8 cellular contexts compared by ENCODE assay signal in genomic region chr13:113216165-113217056, GRCh38. TPM values are rescaled to one million over a fixed set of nuclear protein-coding genes. Genes with fewer than 3 reads are reported as not detected.
A peak's percentile ranks its signal among the peaks of the same experiment; 100 is the strongest.
DNase-seq lines count a peak whose midpoint lies in the region; ATAC-seq and TF ChIP-seq lines count a peak whose summit lies in the region.

No MANE protein-coding gene starts in this region.

- TF ChIP-seq CTCF in heart left ventricle (IDR thresholded peaks at IDR 0.05) = no peak

- no peak overlapping the region for H3K4me3 ChIP-seq in H7 (ENCODE audit: insufficient read depth, low read depth, low read length)
- H3K4me3 ChIP-seq in SK-N-MC = peak overlapping the region; percentile 56
- no peak overlapping the region for H3K4me3 ChIP-seq in heart left ventricle
- H3K4me3 ChIP-seq in skeletal muscle tissue (ENCODE audit: low read length in 3 of 3) = peak overlapping the region; percentile 49 to 58 (median 50)

- peak; percentile 84 to 91 (median 86) for ATAC-seq in heart left ventricle

- DNase-seq in 8988T = peak; percentile 43
- DNase-seq in H7 = peak; percentile 78
- no peak for DNase-seq in SK-N-MC (ENCODE audit: low read depth, low spot score)
- DNase-seq in heart left ventricle = peak; percentile 30 to 75 (median 55)
- no peak for DNase-seq in cortex of kidney (lab: John Stamatoyannopoulos, UW)
- DNase-seq in NK-92 (lab: John Stamatoyannopoulos, UW; ENCODE audit: unreplicated experiment) = no peak
- no peak for DNase-seq in stimulated activated CD4-positive, alpha-beta T cell treated with anti-CD3 and anti-CD28 coated beads, Interleukin-4, amount 100 ng/mL, for 4 hours

- TF ChIP-seq POLR2A in heart left ventricle (IDR thresholded peaks at IDR 0.05) = no peak

- H3K4me1 ChIP-seq in heart left ventricle = peaks cover 0 to 92% (median 63%) of the 10 kb centered on the region in 12 donors
- H3K4me1 ChIP-seq in skeletal muscle tissue (ENCODE audit: control insufficient read depth in 3 of 3, insufficient read depth in 3 of 3, low read length in 3 of 3) = peaks cover 67 to 69% (median 69%) of the 10 kb centered on the region in 3 donors

- no peaks in the 10 kb centered on the region for H3K9me3 ChIP-seq in SK-N-MC (ENCODE audit: low read depth, low read length)
- H3K9me3 ChIP-seq in heart left ventricle = no peaks in the 10 kb centered on the region
- no peaks in the 10 kb centered on the region for H3K9me3 ChIP-seq in skeletal muscle tissue (ENCODE audit: control insufficient read depth in 3 of 3, low read length in 3 of 3)

- no peaks in the 10 kb centered on the region for H3K27me3 ChIP-seq in H7 (ENCODE audit: control insufficient read depth, insufficient read depth, low read length)
- H3K27me3 ChIP-seq in heart left ventricle = no peaks in the 10 kb centered on the region
- no peaks in the 10 kb centered on the region for H3K27me3 ChIP-seq in skeletal muscle tissue (ENCODE audit: control insufficient read depth in 3 of 3, insufficient read depth in 3 of 3, low read length in 3 of 3)

- 29 to 38% (median 30%) methylated on average over 8 of the region's 8 CpGs for WGBS in heart left ventricle, 4 donors

- peaks cover 14% of the 10 kb centered on the region for H3K36me3 ChIP-seq in H7 (replicated peaks; ENCODE audit: control insufficient read depth, insufficient read depth, low read length)
- H3K36me3 ChIP-seq in SK-N-MC (ENCODE audit: insufficient read depth, low read length) = peaks cover 22% of the 10 kb centered on the region
- peaks cover 0 to 35% (median 29%) of the 10 kb centered on the region in 9 donors for H3K36me3 ChIP-seq in heart left ventricle
- H3K36me3 ChIP-seq in skeletal muscle tissue (ENCODE audit: control insufficient read depth in 3 of 3, insufficient read depth in 3 of 3, low read length in 3 of 3) = peaks cover 15 to 25% (median 19%) of the 10 kb centered on the region in 3 donors

- H3K9ac ChIP-seq in SK-N-MC (ENCODE audit: insufficient read length) (no peak overlapping the region), skeletal muscle tissue (ENCODE audit: low read depth in 1 of 3, low read length in 3 of 3) (peak overlapping the region; percentile 37 to 66 (median 65))

- peak overlapping the region; percentile 79 for H3K27ac ChIP-seq in SK-N-MC
- peak overlapping the region; percentile 41 to 89 (median 73) for H3K27ac ChIP-seq in heart left ventricle
- peak overlapping the region; percentile 96 for H3K27ac ChIP-seq in skeletal muscle tissue (ENCODE audit: low read depth, low read length)

- intact Hi-C loops in heart left ventricle (cut with DNase I) = loop anchor here in 1 of 10 donors (5.0 kb wide), 1 partner anchor 81 kb away; the partner anchor contains the start of gene LAMP1

RNA-seq across cellular contexts. Expression of gene CUL4A, which starts 7.0 kb away (rescaled TPM):
- 109 and 118 TPM in 2 replicates for total RNA-seq in H7 (2014; rRNA removed; shearing (Covaris generic))
- total RNA-seq in heart left ventricle (100 to 1,000 TPM in 7 of 9 donors, 10 to 100 TPM in 2; 86.7 to 121 (median 114) TPM), skeletal muscle tissue (67.3 TPM)
- polyA plus RNA-seq in heart left ventricle = 10 to 100 TPM; 29.7 to 82.1 TPM

RNA-seq across cellular contexts. Expression of gene PCID2, which starts 7.9 kb away (rescaled TPM):
- 73.6 and 82.1 TPM in 2 replicates for total RNA-seq in H7 (2014; rRNA removed; shearing (Covaris generic))
- 10 to 100 TPM; 40.1 to 60.2 (median 45.2) TPM for total RNA-seq in heart left ventricle
- 10 to 100 TPM; 30.0 to 57.7 TPM for polyA plus RNA-seq in heart left ventricle
- 36.0 TPM for total RNA-seq in skeletal muscle tissue

RNA-seq across cellular contexts. Expression of gene PROZ, which starts 58.0 kb away (rescaled TPM):
- not detected in 2 replicates for total RNA-seq in H7 (2014; rRNA removed; shearing (Covaris generic))
- total RNA-seq in heart left ventricle (not detected), skeletal muscle tissue (not detected)
- polyA plus RNA-seq in heart left ventricle = not detected

Comparison
In these comparisons a context has a peak if more than half of its experiments do, and no peak if none do; other contexts are left out.
1. DNase-seq: peak in 8988T (single experiment), H7 (single experiment) and heart left ventricle (5 of 5); none in SK-N-MC (single experiment), cortex of kidney (single experiment), NK-92 (single experiment) and stimulated activated CD4-positive, alpha-beta T cell treated with anti-CD3 and anti-CD28 coated beads, Interleukin-4, amount 100 ng/mL, for 4 hours (0 of 2).
2. H3K4me3 ChIP-seq: peak in SK-N-MC (single experiment) and skeletal muscle tissue (3 of 3); none in H7 (single experiment) and heart left ventricle (0 of 12).
3. Peak in every context shown above with its lines, with median percentiles within 50 percentile points of each other: H3K27ac ChIP-seq.